8 cellular contexts compared by ENCODE assay signal in the genomic region with DNA sequence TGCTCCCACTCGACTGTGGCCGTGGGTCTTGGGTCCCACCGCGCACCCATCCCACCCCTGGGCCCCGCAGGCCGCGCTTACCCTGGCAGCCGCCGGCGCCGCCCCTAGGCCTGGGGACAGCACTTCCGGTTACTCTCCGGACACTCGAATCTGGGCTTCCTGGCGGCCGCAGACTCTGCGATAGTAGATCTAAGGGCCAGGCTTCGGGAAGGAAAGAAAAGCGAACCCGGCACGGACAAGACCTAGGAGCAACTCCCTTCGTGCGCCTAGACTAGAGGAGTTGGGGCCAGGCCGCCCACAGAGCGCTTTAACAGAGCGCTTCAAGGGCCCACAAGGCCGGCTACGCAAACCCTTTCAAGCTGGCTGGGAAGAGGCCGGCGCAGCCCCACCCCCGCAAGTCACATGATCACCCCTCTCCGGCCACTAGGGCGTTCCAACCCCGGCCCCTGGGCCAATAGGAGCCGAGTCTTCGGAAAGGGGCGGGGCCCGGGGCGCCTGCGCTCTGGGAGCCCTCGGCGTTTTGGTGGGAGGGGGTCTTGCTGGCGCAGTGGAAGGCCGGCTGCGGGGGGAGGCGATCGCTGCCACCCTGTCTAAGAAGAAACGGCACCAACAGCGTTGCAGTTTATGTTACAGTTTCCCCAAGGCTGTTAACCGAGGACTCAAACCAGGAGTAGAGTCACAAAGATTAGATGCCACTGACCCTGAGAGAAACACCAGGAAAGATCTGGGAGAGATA. TPM values are rescaled to one million over a fixed set of nuclear protein-coding genes. Genes with fewer than 3 reads are reported as not detected.
DNase-seq lines count a peak whose midpoint lies in the region; ATAC-seq, FAIRE-seq and TF ChIP-seq lines count a peak whose summit lies in the region.
"Not testable (repeated sequence)": the region's sequence is repeated elsewhere in the genome, so short reads cannot be mapped to it uniquely, and the experiment has no call there.

A gene with protein sequence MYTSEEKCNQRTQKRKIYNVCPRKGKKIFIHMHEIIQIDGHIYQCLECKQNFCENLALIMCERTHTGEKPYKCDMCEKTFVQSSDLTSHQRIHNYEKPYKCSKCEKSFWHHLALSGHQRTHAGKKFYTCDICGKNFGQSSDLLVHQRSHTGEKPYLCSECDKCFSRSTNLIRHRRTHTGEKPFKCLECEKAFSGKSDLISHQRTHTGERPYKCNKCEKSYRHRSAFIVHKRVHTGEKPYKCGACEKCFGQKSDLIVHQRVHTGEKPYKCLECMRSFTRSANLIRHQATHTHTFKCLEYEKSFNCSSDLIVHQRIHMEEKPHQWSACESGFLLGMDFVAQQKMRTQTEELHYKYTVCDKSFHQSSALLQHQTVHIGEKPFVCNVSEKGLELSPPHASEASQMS (minus strand): TSS at position 387 of the 736 bp plus-strand sequence. CDS start 21,193 bp downstream, outside the sequence.

- peak within 1 kb of the TSS; percentile 77 for H3K4me3 Mint-ChIP-seq in chondrocyte (ENCODE audit: unreplicated experiment)

- H3K4me1 ChIP-seq in kidney (ENCODE audit: control insufficient read depth in 1 of 2, insufficient read depth in 1 of 2, low read depth in 1 of 2, low read length in 2 of 2): not testable (repeated sequence)

- intact Hi-C loops in kidney (cut with DNase I): not testable (repeated sequence)

- peaks cover 19% of the 10 kb centered on the region for H3K27me3 Mint-ChIP-seq in chondrocyte (ENCODE audit: low read depth)

- H3K9me3 ChIP-seq in kidney (ENCODE audit: control insufficient read depth in 1 of 2, low read length in 2 of 2): not testable (repeated sequence)

- H3K4me1 Mint-ChIP-seq in chondrocyte (ENCODE audit: low read depth): peaks cover 35% of the 10 kb centered on the region

- H3K27ac ChIP-seq in kidney (ENCODE audit: low read depth in 2 of 2, low read length in 2 of 2): peak within 1 kb of the TSS; percentile 69 to 85

- not testable (repeated sequence) for H3K36me3 Mint-ChIP-seq in chondrocyte (ENCODE audit: low read depth)

- H3K9me3 Mint-ChIP-seq in chondrocyte (ENCODE audit: low read depth): not testable (repeated sequence)

- H3K36me3 ChIP-seq in kidney (ENCODE audit: control insufficient read depth in 1 of 2, insufficient read depth in 2 of 2, low read length in 2 of 2): not testable (repeated sequence)

- H3K9ac ChIP-seq in kidney (ENCODE audit: low read length in 2 of 2): peak within 1 kb of the TSS; percentile 80 to 84

- FAIRE-seq in kidney (lab: Jason Lieb, UNC): not testable (repeated sequence)

- not testable (repeated sequence) for TF ChIP-seq CTCF in AG10803 (conservative IDR thresholded peaks at IDR 0.05; ENCODE audit: low read length); chondrocyte (IDR thresholded peaks at IDR 0.05)
- peak; percentile 8 for TF ChIP-seq CTCF in kidney (IDR thresholded peaks at IDR 0.05; ENCODE audit: borderline replicate concordance, extremely low read depth, insufficient read depth)

- H3K27ac Mint-ChIP-seq in chondrocyte (ENCODE audit: unreplicated experiment): peak within 1 kb of the TSS; percentile 92

- ATAC-seq in GM19043 (IDR thresholded peaks at IDR 0.05; ENCODE audit: low read depth, unreplicated experiment): peak; percentile 98
- peak; percentile 93 for ATAC-seq in HG03378 (IDR thresholded peaks at IDR 0.05; ENCODE audit: unreplicated experiment)

- DNase-seq in AG10803 (ENCODE audit: low read depth) (peak; percentile 91), NCI-H460 (ENCODE audit: extremely low read depth, low read depth) (peak; percentile 85), chondrocyte (ENCODE audit: low spot score) (peak; percentile 98), kidney (peak; percentile 98)
- peak; percentile 76 for DNase-seq in activated CD4-positive, alpha-beta T cell treated with anti-CD3 and anti-CD28 coated beads for 1 hour
- DNase-seq in stimulated activated CD4-positive, alpha-beta T cell treated with anti-CD3 and anti-CD28 coated beads, Interleukin-15, amount 100 ng/mL, for 24 hours: peak; percentile 94

- H3K4me3 ChIP-seq in AG10803 (ENCODE audit: low read length): peak within 1 kb of the TSS; percentile 83
- H3K4me3 ChIP-seq in kidney (ENCODE audit: low read length in 2 of 2): peak within 1 kb of the TSS; percentile 94 to 95

RNA-seq across cellular contexts. Expression of the gene that starts here (rescaled TPM):
- total RNA-seq in NCI-H460 (2014; rRNA removed; shearing (Covaris generic)): 15.7 and 18.1 TPM in 2 replicates
- polyA plus RNA-seq in NCI-H460 (2014; cell fraction: nucleus; rRNA removed): 13.1 and 14.5 TPM in 2 replicates
- 28.2 to 32.0 TPM (median 30.0 TPM) in 3 replicates for total RNA-seq in chondrocyte
- total RNA-seq in kidney: 27.3 TPM
- polyA plus RNA-seq in kidney (ENCODE audit: insufficient read depth, low read depth, low replicate concordance): 7.9 TPM

Comparison
In these comparisons a context has a peak if more than half of its experiments do, and no peak if none do; other contexts are left out.
1. Peak in every context shown above with its lines: DNase-seq, ATAC-seq, H3K4me3 ChIP-seq and H3K27ac ChIP-seq.